In genomic region chr1:113073457-113073950, GRCh38 we compare ENCODE assay signal across 8 cellular contexts. TPM values are rescaled to one million over a fixed set of nuclear protein-coding genes. Genes with fewer than 3 reads are reported as not detected.
DNase-seq lines count a peak whose midpoint lies in the region; ATAC-seq and TF ChIP-seq lines count a peak whose summit lies in the region.

No MANE protein-coding gene starts in this region.

- H4K20me1 ChIP-seq in hepatocyte (ENCODE audit: insufficient read depth, poor library complexity, severe bottlenecking): peaks cover 23% of the 10 kb centered on the region

- peak overlapping the region; percentile 98 for H3K4me3 Mint-ChIP-seq in activated naive CD8-positive, alpha-beta T cell treated with anti-CD3 and anti-CD28 coated beads, Interleukin-2, amount 50 U/mL, for 24 hours

- whole genome bisulfite sequencing in hepatocyte (ENCODE audit: low lambda C conversion rate, missing lambda C conversion rate): 3% methylated on average over 21 of the region's 23 CpGs

- H2AFZ ChIP-seq in hepatocyte: peak overlapping the region; percentile 60

- peaks cover 51% of the 10 kb centered on the region for H3K79me2 ChIP-seq in hepatocyte

- no peaks in the 10 kb centered on the region for H3K9me3 Mint-ChIP-seq in activated naive CD8-positive, alpha-beta T cell treated with anti-CD3 and anti-CD28 coated beads, Interleukin-2, amount 50 U/mL, for 24 hours

- H3K27me3 ChIP-seq in HL-60 (ENCODE audit: insufficient read depth, poor library complexity, severe bottlenecking) (no peaks in the 10 kb centered on the region), hepatocyte (no peaks in the 10 kb centered on the region), gastrocnemius medialis (no peaks in the 10 kb centered on the region)

- H3K4me1 ChIP-seq in hepatocyte (ENCODE audit: insufficient read depth): peaks cover 16% of the 10 kb centered on the region
- peaks cover 8 to 30% of the 10 kb centered on the region in 2 donors for H3K4me1 ChIP-seq in gastrocnemius medialis

- ATAC-seq in GM21360 (IDR thresholded peaks at IDR 0.05; ENCODE audit: unreplicated experiment) (peak; percentile 26), gastrocnemius medialis (peak; percentile 64 to 69)
- ATAC-seq in activated naive CD8-positive, alpha-beta T cell treated with anti-CD3 and anti-CD28 coated beads, Interleukin-2, amount 50 U/mL, for 24 hours: peak; percentile 4

- peaks cover 26% of the 10 kb centered on the region for H3K4me1 Mint-ChIP-seq in activated naive CD8-positive, alpha-beta T cell treated with anti-CD3 and anti-CD28 coated beads, Interleukin-2, amount 50 U/mL, for 24 hours

- H3K9me3 ChIP-seq in hepatocyte (ENCODE audit: low read depth) (no peaks in the 10 kb centered on the region), gastrocnemius medialis (no peaks in the 10 kb centered on the region)

- H3K27ac Mint-ChIP-seq in activated naive CD8-positive, alpha-beta T cell treated with anti-CD3 and anti-CD28 coated beads, Interleukin-2, amount 50 U/mL, for 24 hours: peak overlapping the region; percentile 91

- H3K9me2 ChIP-seq in hepatocyte (replicated peaks; ENCODE audit: insufficient read depth): no peaks in the 10 kb centered on the region

- peaks cover 11% of the 10 kb centered on the region for H3K36me3 Mint-ChIP-seq in activated naive CD8-positive, alpha-beta T cell treated with anti-CD3 and anti-CD28 coated beads, Interleukin-2, amount 50 U/mL, for 24 hours (ENCODE audit: low read depth)

- intact Hi-C loops in gastrocnemius medialis (cut with DNase I; ENCODE audit: low total_unique reads): loop anchor here (2.0 to 10.0 kb wide), 7 partner anchors 119 to 1711 kb away; partner anchors contain the start of genes ATP5PB, MAGI3, PPM1J and SIKE1

- in situ Hi-C loops in gastrocnemius medialis (cut with MboI; ENCODE audit: low sequenced_read_pairs in 4 of 4): loop anchor here in 2 of 4 donors (10.0 to 25.0 kb wide), 2 partner anchors 336 to 359 kb away; partner anchors contain the start of gene PPM1J (in 1 of the 2)

- H3K4me2 ChIP-seq in hepatocyte: peak overlapping the region; percentile 95

- H3K4me3 ChIP-seq in HL-60 (replicated peaks; ENCODE audit: insufficient read depth, low read length) (peak overlapping the region; percentile 95), hepatocyte (peak overlapping the region; percentile 82), gastrocnemius medialis (peak overlapping the region; percentile 69 to 89 (median 79))

- H3K27ac ChIP-seq in HL-60 (replicated peaks) (peak overlapping the region; percentile 72), hepatocyte (peak overlapping the region; percentile 95), gastrocnemius medialis (peak overlapping the region; percentile 87 to 94 (median 91))

- no peaks in the 10 kb centered on the region for H3K27me3 Mint-ChIP-seq in activated naive CD8-positive, alpha-beta T cell treated with anti-CD3 and anti-CD28 coated beads, Interleukin-2, amount 50 U/mL, for 24 hours

- no peak for TF ChIP-seq POLR2A in gastrocnemius medialis (IDR thresholded peaks at IDR 0.05)

- DNase-seq in ELF-1 (ENCODE audit: low read depth, low spot score) (peak; percentile 89), HL-60 (ENCODE audit: low read depth in 1 of 2, low spot score in 1 of 2) (peak in 1 of 2 experiments; percentile 34), hepatocyte (ENCODE audit: low spot score) (peak; percentile 88), gastrocnemius medialis (peak; percentile 31 to 53), germinal center (ENCODE audit: low spot score) (no peak)
- DNase-seq in activated naive CD8-positive, alpha-beta T cell treated with anti-CD3 and anti-CD28 coated beads, Interleukin-2, amount 50 U/mL, for 24 hours: no peak
- DNase-seq in activated CD4-positive, alpha-beta T cell treated with anti-CD3 and anti-CD28 coated beads, Interleukin-2, amount 50 U/mL, for 48 hours: no peak

- TF ChIP-seq CTCF in HL-60 (IDR thresholded peaks at IDR 0.05; ENCODE audit: insufficient read depth, low read length): peak; percentile 22
- peak; percentile 52 for TF ChIP-seq CTCF in hepatocyte (IDR thresholded peaks at IDR 0.05; ENCODE audit: poor library complexity)
- peak in 3 of 5 experiments; percentile 14 to 57 (median 46) for TF ChIP-seq CTCF in gastrocnemius medialis (IDR thresholded peaks at IDR 0.05 in 4 of 5, conservative IDR thresholded peaks at IDR 0.05 in 1 of 5)

- H3K36me3 ChIP-seq in hepatocyte (replicated peaks; ENCODE audit: insufficient read depth, low read depth) (no peaks in the 10 kb centered on the region), gastrocnemius medialis (peaks cover 0 to 11% of the 10 kb centered on the region in 2 donors)

RNA-seq across cellular contexts. Expression of gene LRIG2, which starts 0.5 kb away (rescaled TPM):
- total RNA-seq in hepatocyte: 12.7 and 19.1 TPM in 2 replicates
- polyA plus RNA-seq in hepatocyte: 3.6 and 4.3 TPM in 2 replicates
- 1 to 10 TPM; 4.8 to 9.0 (median 8.9) TPM for total RNA-seq in gastrocnemius medialis

Comparison
In these comparisons a context has a peak if more than half of its experiments do, and no peak if none do; other contexts are left out.
1. DNase-seq: peak in ELF-1 (single experiment), hepatocyte (single experiment) and gastrocnemius medialis (2 of 2); none in activated naive CD8-positive, alpha-beta T cell treated with anti-CD3 and anti-CD28 coated beads, Interleukin-2, amount 50 U/mL, for 24 hours (single experiment), germinal center (single experiment) and activated CD4-positive, alpha-beta T cell treated with anti-CD3 and anti-CD28 coated beads, Interleukin-2, amount 50 U/mL, for 48 hours (0 of 2).
2. ATAC-seq: peak in every context shown above with its lines; median percentile 66 in gastrocnemius medialis; 26 in GM21360; 4 in activated naive CD8-positive, alpha-beta T cell treated with anti-CD3 and anti-CD28 coated beads, Interleukin-2, amount 50 U/mL, for 24 hours.
3. Peak in every context shown above with its lines, with median percentiles within 50 percentile points of each other: H3K27ac ChIP-seq, H3K4me3 ChIP-seq and CTCF ChIP-seq.